In the genomic region with DNA sequence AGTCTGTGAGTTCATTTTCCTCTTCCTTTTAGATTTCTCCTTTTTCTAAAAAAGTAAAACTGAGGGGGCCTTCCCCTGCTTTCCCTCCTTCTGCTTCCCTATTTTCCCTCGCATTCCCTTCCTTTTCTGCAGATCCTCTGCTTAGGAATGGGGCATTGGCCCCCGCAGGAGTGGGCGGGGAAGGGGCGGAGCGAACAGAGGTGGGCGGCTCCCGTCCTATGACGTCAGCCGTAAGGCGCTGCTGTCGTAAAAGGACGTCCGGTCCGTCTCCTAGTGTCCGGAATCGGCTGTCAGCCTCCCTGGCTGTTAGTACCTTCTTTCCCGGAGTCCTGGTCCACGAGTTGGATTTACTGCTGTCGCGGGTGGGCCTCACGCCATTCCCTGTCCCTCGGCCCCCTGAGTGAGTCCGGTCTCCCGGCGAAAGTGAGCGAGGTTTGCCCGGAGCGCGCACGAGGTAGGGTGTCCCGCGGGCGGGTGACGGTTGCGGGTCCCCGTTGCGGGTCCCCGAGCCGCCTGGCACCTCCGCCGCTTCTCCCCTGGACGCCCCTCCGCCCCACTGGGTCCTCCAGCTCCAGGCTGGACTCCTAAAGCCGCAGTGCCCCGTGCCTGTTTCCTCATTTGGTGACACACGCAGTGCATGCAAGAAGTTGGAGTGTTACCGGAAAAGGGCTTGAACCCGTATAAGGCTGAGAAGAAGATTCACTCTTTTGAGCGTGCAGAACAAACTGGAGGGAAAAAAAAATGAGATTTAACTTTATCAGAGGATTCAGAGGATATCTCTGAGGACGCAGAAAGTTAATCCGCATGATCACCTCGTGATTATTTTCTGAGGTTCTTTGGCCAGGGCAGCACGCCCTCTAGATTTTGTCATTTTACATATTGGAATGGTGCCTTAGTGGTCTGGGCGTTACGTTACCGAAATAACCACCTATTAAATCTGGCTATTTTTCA, we compare ENCODE assay signal across 8 cellular contexts. TPM values are rescaled to one million over a fixed set of nuclear protein-coding genes. Genes with fewer than 3 reads are reported as not detected.
A peak's percentile ranks its signal among the peaks of the same experiment; 100 is the strongest.
DNase-seq lines count a peak whose midpoint lies in the region; ATAC-seq and TF ChIP-seq lines count a peak whose summit lies in the region.

A gene (plus strand): TSS at position 241 of the 951 bp plus-strand sequence. CDS start 1,477 bp downstream, outside the sequence.

- H3K27me3 ChIP-seq in upper lobe of right lung = no peaks in the 10 kb centered on the region

- H3K4me1 Mint-ChIP-seq in T-helper 1 cell treated with Interleukin-12 subunit alpha and Interleukin-12 subunit beta and Interleukin-4 antibody, amounts not matched to agents 30 μg/mL and 1 μg/mL, for 36 hours (ENCODE audit: low read depth) = peaks cover 22% of the 10 kb centered on the region

- DNase-seq in NCI-H1092 treated with DMSO at 0.1 percent for 48 hours (lab: John Stamatoyannopoulos, UW) (peak; percentile 80), amniotic stem cell (lab: John Stamatoyannopoulos, UW) (peak; percentile 69), left cardiac atrium (peak; percentile 94), posterior vena cava (ENCODE audit: low spot score) (peak; percentile 98), upper lobe of right lung (peak; percentile 94)

- intact Hi-C loops in left cardiac atrium (cut with DNase I) = no loop called here
- intact Hi-C loops in posterior vena cava (cut with DNase I) = no loop called here
- intact Hi-C loops in upper lobe of right lung (cut with DNase I) = no loop called here

- H3K9me3 ChIP-seq in upper lobe of right lung = no peaks in the 10 kb centered on the region

- peaks cover 14% of the 10 kb centered on the region for H3K4me1 ChIP-seq in upper lobe of right lung

- H3K4me3 Mint-ChIP-seq in T-helper 1 cell treated with Interleukin-12 subunit alpha and Interleukin-12 subunit beta and Interleukin-4 antibody, amounts not matched to agents 30 μg/mL and 1 μg/mL, for 36 hours = peak within 1 kb of the TSS; percentile 94

- H3K36me3 ChIP-seq in upper lobe of right lung = peaks cover 29% of the 10 kb centered on the region

- H3K27ac Mint-ChIP-seq in T-helper 1 cell treated with Interleukin-12 subunit alpha and Interleukin-12 subunit beta and Interleukin-4 antibody, amounts not matched to agents 30 μg/mL and 1 μg/mL, for 36 hours = peak within 1 kb of the TSS; percentile 98

- H3K4me3 ChIP-seq in GM12875 (ENCODE audit: low read depth, low read length) (peak within 1 kb of the TSS; percentile 99), upper lobe of right lung (peak within 1 kb of the TSS; percentile 89)

- H3K9me3 Mint-ChIP-seq in T-helper 1 cell treated with Interleukin-12 subunit alpha and Interleukin-12 subunit beta and Interleukin-4 antibody, amounts not matched to agents 30 μg/mL and 1 μg/mL, for 36 hours = no peaks in the 10 kb centered on the region

- peaks cover 18% of the 10 kb centered on the region for H3K36me3 Mint-ChIP-seq in T-helper 1 cell treated with Interleukin-12 subunit alpha and Interleukin-12 subunit beta and Interleukin-4 antibody, amounts not matched to agents 30 μg/mL and 1 μg/mL, for 36 hours (ENCODE audit: low read depth)

- peak within 1 kb of the TSS; percentile 99 for H3K27ac ChIP-seq in upper lobe of right lung

- no peak for TF ChIP-seq CTCF in GM12875 (IDR thresholded peaks at IDR 0.05; ENCODE audit: borderline replicate concordance, insufficient read depth, low read depth, low read length)
- TF ChIP-seq CTCF in upper lobe of right lung (IDR thresholded peaks at IDR 0.05) = peak; percentile 6

- H3K27me3 Mint-ChIP-seq in T-helper 1 cell treated with Interleukin-12 subunit alpha and Interleukin-12 subunit beta and Interleukin-4 antibody, amounts not matched to agents 30 μg/mL and 1 μg/mL, for 36 hours (ENCODE audit: low read depth) = no peaks in the 10 kb centered on the region

- ATAC-seq in HG02623 (IDR thresholded peaks at IDR 0.05; ENCODE audit: unreplicated experiment) (peak; percentile 76), left cardiac atrium (peak; percentile 99), upper lobe of right lung (peak; percentile 98)

RNA-seq across cellular contexts. Expression of the gene that starts here (rescaled TPM):
- total RNA-seq in left cardiac atrium (10 to 100 TPM; 76.0 to 99.0 TPM), posterior vena cava (10 to 100 TPM; 27.9 to 38.9 TPM), upper lobe of right lung (47.4 TPM)

Comparison
In these comparisons a context has a peak if more than half of its experiments do, and no peak if none do; other contexts are left out.
1. Peak in every context shown above with its lines: DNase-seq, ATAC-seq, H3K4me3 ChIP-seq and H3K27ac ChIP-seq.